Comparison of ENCODE assay signal across 9 cellular contexts in the genomic region with DNA sequence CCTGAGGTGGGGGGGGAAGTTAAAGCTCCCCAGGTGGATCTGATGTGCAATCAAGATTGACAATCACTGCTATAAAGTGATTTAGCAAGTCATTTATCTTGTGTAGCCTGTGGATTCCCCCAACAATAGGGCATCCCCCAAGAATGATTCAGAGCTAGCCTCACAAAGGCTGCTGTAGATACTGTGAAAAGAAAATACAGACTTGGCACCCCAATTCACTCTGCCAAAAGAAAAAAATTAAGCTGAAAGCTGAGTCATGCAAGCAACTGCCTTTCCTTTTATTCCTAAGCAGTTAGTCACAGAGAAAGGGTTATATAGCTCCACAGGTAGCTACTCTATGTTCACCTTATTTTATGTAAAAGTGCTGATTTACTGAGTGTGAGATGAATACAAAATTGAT. TPM values are rescaled to one million over a fixed set of nuclear protein-coding genes. Genes with fewer than 3 reads are reported as not detected.
DNase-seq lines count a peak whose midpoint lies in the region; TF ChIP-seq lines count a peak whose summit lies in the region.
"Had no signal": no experiment of that assay in that cellular context is flagged by ENCODE, and none has a peak within 500 bp of the region (broad histone marks: within the 10 kb centered on the region; RNA-seq: fewer than 3 reads in every experiment).

No MANE protein-coding gene starts in this region.

- no peaks in the 10 kb centered on the region for H4K20me1 ChIP-seq in SK-N-SH (ENCODE audit: insufficient read depth)

- H3K36me3 ChIP-seq in SK-N-SH (replicated peaks in 1 of 2; ENCODE audit: control insufficient read depth in 1 of 2, insufficient read depth in 2 of 2, low read length in 1 of 2), result no peaks in the 10 kb centered on the region

- peak overlapping the region in 1 of 2 experiments; percentile 15; a peak in 1 of 4 replicates for H3K27ac ChIP-seq in SK-N-SH (ENCODE audit: low read depth in 2 of 2, low read length in 1 of 2)

- no peaks in the 10 kb centered on the region for H3K9me2 ChIP-seq in SK-N-SH

- H2AFZ ChIP-seq in SK-N-SH (ENCODE audit: low read depth), result no peak overlapping the region

- TF ChIP-seq EP300 in SK-N-SH (IDR thresholded peaks at IDR 0.05; ENCODE audit: borderline replicate concordance in 1 of 2, low read depth in 1 of 2, low read length in 1 of 2), result no peak

- peak; percentile 85 for DNase-seq in A172 (ENCODE audit: low spot score)
- DNase-seq in ELR (ENCODE audit: low read depth), result peak; percentile 73
- no peak for DNase-seq in SK-N-SH
- DNase-seq in fibroblast of the aortic adventitia (ENCODE audit: low read depth), result peak; percentile 83
- DNase-seq in T1000 (lab: John Stamatoyannopoulos, UW), result no peak
- no peak for DNase-seq in DMS 273 treated with DMSO at 0.1 percent for 48 hours (lab: John Stamatoyannopoulos, UW)
- DNase-seq in MV-4-11 (lab: John Stamatoyannopoulos, UW), result no peak
- DNase-seq in NCI-H526 treated with DMSO at 0.1 percent for 48 hours (lab: John Stamatoyannopoulos, UW), result no peak
- DNase-seq: NCI-H748 treated with DMSO at 0.1 percent for 48 hours had no signal

- H3K4me3 ChIP-seq in SK-N-SH (ENCODE audit: low read depth in 2 of 2, low read length in 1 of 2), result no peak overlapping the region
- no peak overlapping the region for H3K4me3 ChIP-seq in fibroblast of the aortic adventitia (ENCODE audit: low read depth, low read length)

- no peaks in the 10 kb centered on the region for H3K79me2 ChIP-seq in SK-N-SH (ENCODE audit: insufficient read depth)

- peaks cover 5% of the 10 kb centered on the region for H3F3A ChIP-seq in SK-N-SH (replicated peaks; ENCODE audit: insufficient read depth)

- TF ChIP-seq CTCF in SK-N-SH (IDR thresholded peaks at IDR 0.05) (no peak), fibroblast of the aortic adventitia (IDR thresholded peaks at IDR 0.05; ENCODE audit: insufficient read depth, low read length) (no peak)

- H3K4me2 ChIP-seq in SK-N-SH, result 0 out of 2 replicates have a peak overlapping the region, but pooled peaks have one; percentile 27

- no peaks in the 10 kb centered on the region for H3K27me3 ChIP-seq in SK-N-SH (ENCODE audit: insufficient read depth)

- H3K9ac ChIP-seq in SK-N-SH, result no peak overlapping the region

- TF ChIP-seq RAD21 in SK-N-SH (IDR thresholded peaks at IDR 0.05; ENCODE audit: low read length), result no peak

- no peaks in the 10 kb centered on the region; a peak in 1 of 4 replicates for H3K4me1 ChIP-seq in SK-N-SH (ENCODE audit: control insufficient read depth in 1 of 2, insufficient read depth in 2 of 2, low read depth in 1 of 2, low read length in 1 of 2)

- POLR2A ChIA-PET in SK-N-SH (lab: Yijun Ruan, JAX), result no interaction called here

- H3K9me3 ChIP-seq in SK-N-SH, result no peaks in the 10 kb centered on the region

- CTCF ChIA-PET in SK-N-SH (lab: Yijun Ruan, JAX), result interaction anchor here (1.0 to 7.7 kb wide), 2 partner anchors 14 to 103 kb away, joined by 3 to 69 read pairs; a partner anchor contains a TSS

TF ChIP-seq in SK-N-SH, 30 proteins besides CTCF, POLR2A, EP300 and RAD21:
- TF ChIP-seq, protein P1, sequence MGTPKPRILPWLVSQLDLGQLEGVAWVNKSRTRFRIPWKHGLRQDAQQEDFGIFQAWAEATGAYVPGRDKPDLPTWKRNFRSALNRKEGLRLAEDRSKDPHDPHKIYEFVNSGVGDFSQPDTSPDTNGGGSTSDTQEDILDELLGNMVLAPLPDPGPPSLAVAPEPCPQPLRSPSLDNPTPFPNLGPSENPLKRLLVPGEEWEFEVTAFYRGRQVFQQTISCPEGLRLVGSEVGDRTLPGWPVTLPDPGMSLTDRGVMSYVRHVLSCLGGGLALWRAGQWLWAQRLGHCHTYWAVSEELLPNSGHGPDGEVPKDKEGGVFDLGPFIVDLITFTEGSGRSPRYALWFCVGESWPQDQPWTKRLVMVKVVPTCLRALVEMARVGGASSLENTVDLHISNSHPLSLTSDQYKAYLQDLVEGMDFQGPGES (IDR thresholded peaks at IDR 0.05; ENCODE audit: low read depth, low read length), result no peak
- TF ChIP-seq JUND (IDR thresholded peaks at IDR 0.05) (peak; percentile 61), NFIC (IDR thresholded peaks at IDR 0.05; ENCODE audit: borderline replicate concordance) (peak; percentile 52), FOSL2 (IDR thresholded peaks at IDR 0.05; ENCODE audit: borderline replicate concordance, low read depth) (peak; percentile 74)
- TF ChIP-seq, protein P2, sequence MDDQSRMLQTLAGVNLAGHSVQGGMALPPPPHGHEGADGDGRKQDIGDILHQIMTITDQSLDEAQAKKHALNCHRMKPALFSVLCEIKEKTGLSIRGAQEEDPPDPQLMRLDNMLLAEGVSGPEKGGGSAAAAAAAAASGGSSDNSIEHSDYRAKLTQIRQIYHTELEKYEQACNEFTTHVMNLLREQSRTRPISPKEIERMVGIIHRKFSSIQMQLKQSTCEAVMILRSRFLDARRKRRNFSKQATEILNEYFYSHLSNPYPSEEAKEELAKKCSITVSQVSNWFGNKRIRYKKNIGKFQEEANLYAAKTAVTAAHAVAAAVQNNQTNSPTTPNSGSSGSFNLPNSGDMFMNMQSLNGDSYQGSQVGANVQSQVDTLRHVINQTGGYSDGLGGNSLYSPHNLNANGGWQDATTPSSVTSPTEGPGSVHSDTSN (IDR thresholded peaks at IDR 0.05), result peak; percentile 30; the same call in 1 of the 2 replicates
TF ChIP-seq in SK-N-SH: peak in this region for 4.

RNA-seq across cellular contexts. Expression of a gene that starts 14.6 kb away (rescaled TPM):
- total RNA-seq in A172 (2014; rRNA removed; shearing (Covaris generic)), result not detected in 2 replicates
- 0.73 and 0.90 TPM in 2 replicates for polyA plus RNA-seq in SK-N-SH (2012; rRNA removed)
- polyA plus RNA-seq in SK-N-SH (2012; cell fraction: cytosol; rRNA removed), result 0.72 and 1.1 TPM in 2 replicates
- polyA plus RNA-seq in SK-N-SH (2012; cell fraction: nucleus; rRNA removed), result 0.61 and 0.71 TPM in 2 replicates
- 0.49 and 1.4 TPM in 2 replicates for total RNA-seq in fibroblast of the aortic adventitia (ENCODE audit: low replicate concordance)

Comparison
In these comparisons a context has a peak if more than half of its experiments do, and no peak if none do; other contexts are left out.
1. DNase-seq: peak in A172 (single experiment), ELR (single experiment) and fibroblast of the aortic adventitia (single experiment); none in SK-N-SH (single experiment), T1000 (single experiment), DMS 273 treated with DMSO at 0.1 percent for 48 hours (single experiment), MV-4-11 (single experiment) and NCI-H526 treated with DMSO at 0.1 percent for 48 hours (single experiment).